ENCODE assay signal across 8 cellular contexts in the genomic region with DNA sequence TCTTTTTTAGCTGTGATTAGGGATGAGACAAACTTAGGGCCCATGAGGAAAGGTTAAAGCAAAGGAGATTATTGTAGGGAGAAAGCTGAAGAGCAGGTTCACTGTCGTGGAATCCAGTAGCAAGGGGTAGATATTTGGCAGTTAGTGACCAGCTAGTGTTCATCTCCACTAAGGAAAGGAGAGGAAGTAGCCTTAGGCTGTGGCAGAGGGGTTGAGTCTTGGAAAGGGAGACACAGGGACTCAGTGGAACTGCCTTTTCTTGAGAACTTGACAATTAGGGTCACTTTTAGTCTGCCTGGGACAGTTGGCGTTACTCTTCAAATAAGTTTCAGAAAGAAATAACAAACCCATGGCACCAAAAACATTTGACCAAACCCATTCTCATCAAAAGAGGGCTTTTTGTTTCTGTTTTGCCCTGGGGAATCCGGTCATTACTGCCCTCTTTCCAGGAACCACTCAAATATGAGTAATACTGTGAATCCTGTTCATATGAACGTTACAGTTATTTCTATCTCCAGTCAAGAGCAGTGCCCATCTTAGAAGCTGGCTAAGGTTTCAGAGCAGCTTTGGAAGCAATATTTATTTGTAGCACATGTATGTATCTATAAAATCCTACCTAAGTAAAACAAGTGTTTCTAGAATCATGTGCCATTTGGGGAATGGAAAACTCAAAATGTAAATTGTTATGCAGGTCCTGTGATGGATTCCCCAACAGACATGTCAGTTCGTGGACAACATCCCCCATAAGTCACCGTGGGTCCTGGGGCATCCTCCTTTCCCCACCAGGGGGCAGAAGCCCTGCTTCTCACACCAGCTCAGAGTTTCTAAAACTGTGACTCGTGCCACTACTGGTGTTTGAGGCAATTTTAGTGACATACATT.
DNase-seq lines count a peak whose midpoint lies in the region; ATAC-seq and TF ChIP-seq lines count a peak whose summit lies in the region.

No MANE protein-coding gene starts in this region.

- H3K4me3 ChIP-seq in epithelial cell of esophagus (ENCODE audit: low read length), result no peak overlapping the region

- TF ChIP-seq CTCF in epithelial cell of esophagus (IDR thresholded peaks at IDR 0.05; ENCODE audit: insufficient read depth, low read depth, low read length, missing control alignments), result peak; percentile 49

- ATAC-seq in GM21515 (IDR thresholded peaks at IDR 0.05; ENCODE audit: unreplicated experiment), result peak; percentile 73
- no peak for ATAC-seq in GM18519 (IDR thresholded peaks at IDR 0.05; ENCODE audit: low FRiP score, unreplicated experiment)

- DNase-seq in DMS53 treated with DMSO at 0.1 percent for 48 hours (lab: John Stamatoyannopoulos, UW; ENCODE audit: unreplicated experiment) (peak; percentile 54), NCI-H146 (lab: John Stamatoyannopoulos, UW) (peak; percentile 77), epithelial cell of esophagus (ENCODE audit: low read depth) (peak; percentile 43), cerebellum (ENCODE audit: low spot score) (no peak)
- peak; percentile 47 for DNase-seq in activated CD4-positive, alpha-beta T cell treated with anti-CD3 and anti-CD28 coated beads, Interleukin-2, amount 50 U/mL, for 1 hour
- DNase-seq in stimulated activated CD4-positive, alpha-beta T cell treated with anti-CD3 and anti-CD28 coated beads, Interleukin-12 subunit alpha, Interleukin-12 subunit beta, amount 100 ng/mL, for 4 hours, result peak; percentile 48
